ENCODE assay signal across 8 cellular contexts in genomic region chr2:27051902-27052645, GRCh38. TPM values are rescaled to one million over a fixed set of nuclear protein-coding genes. Genes with fewer than 3 reads are reported as not detected.
DNase-seq lines count a peak whose midpoint lies in the region; ATAC-seq and TF ChIP-seq lines count a peak whose summit lies in the region.

No MANE protein-coding gene starts in this region.

- no peak for TF ChIP-seq CTCF in VCaP (conservative IDR thresholded peaks at IDR 0.05)

- DNase-seq in stimulated activated CD4-positive, alpha-beta T cell treated with anti-CD3 and anti-CD28 coated beads, Interleukin-2, amount 100 ng/mL, for 4 hours (ENCODE audit: low read depth), result peak; percentile 31
- no peak for DNase-seq in stimulated activated CD4-positive, alpha-beta T cell treated with anti-CD3 and anti-CD28 coated beads, Interleukin-4, amount 100 ng/mL, for 1 hour
- DNase-seq in erythroblast (lab: John Stamatoyannopoulos, UW) (peak; percentile 54 to 61), amniotic stem cell (lab: John Stamatoyannopoulos, UW) (no peak)
- DNase-seq in naive thymus-derived CD8-positive, alpha-beta T cell, result peak in 3 of 10 donors; percentile 29 to 82 (median 41)

- H3K36me3 Mint-ChIP-seq in naive thymus-derived CD8-positive, alpha-beta T cell, result peaks cover 0 to 25% (median 8%) of the 10 kb centered on the region in 3 donors

- H3K9me3 Mint-ChIP-seq in naive thymus-derived CD8-positive, alpha-beta T cell, result peaks cover 0 to 10% (median 3%) of the 10 kb centered on the region in 9 donors

- peaks cover 0 to 12% (median 0%) of the 10 kb centered on the region in 5 donors for H3K27me3 Mint-ChIP-seq in naive thymus-derived CD8-positive, alpha-beta T cell

- H3K27ac ChIP-seq in VCaP, result peak overlapping the region; percentile 85

- POLR2A ChIA-PET in naive thymus-derived CD8-positive, alpha-beta T cell (lab: Charles Lee), result interaction anchor here (0.7 to 17.0 kb wide), 14 partner anchors 8 to 1710 kb away, joined by 3 to 270 read pairs (median 8); partner anchors contain the start of genes ATRAID, DNMT3A, GTF3C2 and KHK

- peaks cover 22 to 40% (median 29%) of the 10 kb centered on the region in 4 donors for H3K4me1 Mint-ChIP-seq in naive thymus-derived CD8-positive, alpha-beta T cell

- peak overlapping the region; percentile 84 to 97 (median 86) for H3K4me3 Mint-ChIP-seq in naive thymus-derived CD8-positive, alpha-beta T cell

- H3K27ac Mint-ChIP-seq in naive thymus-derived CD8-positive, alpha-beta T cell, result peak overlapping the region; percentile 78 to 100 (median 94)

- no peak for TF ChIP-seq POLR2A in erythroblast (IDR thresholded peaks at IDR 0.05; ENCODE audit: low read length)

- no peak for ATAC-seq in naive thymus-derived CD8-positive, alpha-beta T cell
- ATAC-seq in HG02885 (IDR thresholded peaks at IDR 0.05; ENCODE audit: poor library complexity, unreplicated experiment) (no peak), GM21447 (IDR thresholded peaks at IDR 0.05; ENCODE audit: unreplicated experiment) (no peak)

RNA-seq across cellular contexts. Expression of gene AGBL5, which starts 0.6 kb away (rescaled TPM):
- total RNA-seq in naive thymus-derived CD8-positive, alpha-beta T cell, result 10 to 100 TPM; 13.2 to 15.8 TPM
- polyA plus RNA-seq in naive thymus-derived CD8-positive, alpha-beta T cell, result 1 to 10 TPM; 7.9 to 9.3 (median 8.2) TPM

RNA-seq across cellular contexts. Expression of gene TMEM214, which starts 19.3 kb away (rescaled TPM):
- 10 to 100 TPM; 60.0 to 60.9 TPM for total RNA-seq in naive thymus-derived CD8-positive, alpha-beta T cell
- polyA plus RNA-seq in naive thymus-derived CD8-positive, alpha-beta T cell, result 10 to 100 TPM; 19.4 to 25.8 (median 20.8) TPM

RNA-seq across cellular contexts. Expression of gene OST4, which starts 19.4 kb away (rescaled TPM):
- total RNA-seq in naive thymus-derived CD8-positive, alpha-beta T cell, result 100 to 1,000 TPM; 246 to 268 TPM
- 100 to 1,000 TPM; 827 to 916 (median 901) TPM for polyA plus RNA-seq in naive thymus-derived CD8-positive, alpha-beta T cell

RNA-seq across cellular contexts. Expression of gene EMILIN1, which starts 26.3 kb away (rescaled TPM):
- total RNA-seq in naive thymus-derived CD8-positive, alpha-beta T cell, result under 1 TPM; 0.41 to 0.86 TPM
- polyA plus RNA-seq in naive thymus-derived CD8-positive, alpha-beta T cell, result 1 to 10 TPM in 1 of 3 donors, under 1 TPM in 2; 0.90 to 1.1 (median 0.98) TPM

RNA-seq across cellular contexts. Expression of gene KHK, which starts 34.5 kb away (rescaled TPM):
- total RNA-seq in naive thymus-derived CD8-positive, alpha-beta T cell, result 1 to 10 TPM; 6.3 to 7.2 TPM
- 1 to 10 TPM; 6.0 to 8.9 (median 6.1) TPM for polyA plus RNA-seq in naive thymus-derived CD8-positive, alpha-beta T cell

Comparison
In these comparisons a context has a peak if more than half of its experiments do, and no peak if none do; other contexts are left out.
1. DNase-seq: peak in stimulated activated CD4-positive, alpha-beta T cell treated with anti-CD3 and anti-CD28 coated beads, Interleukin-2, amount 100 ng/mL, for 4 hours (single experiment) and erythroblast (2 of 2); none in stimulated activated CD4-positive, alpha-beta T cell treated with anti-CD3 and anti-CD28 coated beads, Interleukin-4, amount 100 ng/mL, for 1 hour (single experiment) and amniotic stem cell (single experiment).